Comparison of ENCODE assay signal across 8 cellular contexts in the genomic region with DNA sequence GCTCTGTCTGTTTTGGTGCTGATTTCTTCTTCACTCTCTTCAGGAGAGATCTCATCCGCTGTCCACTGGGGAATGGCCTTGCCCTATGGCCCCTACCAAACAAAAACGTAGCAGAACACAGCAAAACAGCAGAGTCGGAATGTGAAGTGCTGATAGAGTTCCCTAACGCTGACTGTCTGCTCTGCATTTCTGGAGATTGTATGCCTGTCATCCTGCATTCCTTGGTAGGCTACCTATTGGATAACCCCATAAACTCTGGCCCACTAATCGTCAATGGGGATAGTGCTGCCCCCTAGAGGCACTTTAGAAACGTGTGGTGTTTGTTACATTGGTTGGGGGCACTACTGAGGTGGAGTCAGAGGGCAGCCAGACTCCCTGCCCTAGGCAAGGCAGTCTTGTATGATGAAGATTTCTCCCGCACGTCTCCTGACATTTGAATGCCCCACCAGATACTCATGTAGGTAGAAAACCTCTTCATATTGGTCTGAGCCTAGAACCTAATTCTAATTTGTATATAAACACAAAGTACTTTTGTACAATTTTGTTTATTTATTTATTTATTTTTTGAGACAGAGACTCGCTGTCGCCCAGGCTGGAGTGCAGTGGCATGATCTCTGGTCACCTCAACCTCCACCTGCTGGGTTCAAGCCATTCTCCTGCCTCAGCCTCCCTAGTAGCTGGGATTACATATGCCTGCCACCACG. TPM values are rescaled to one million over a fixed set of nuclear protein-coding genes. Genes with fewer than 3 reads are reported as not detected.
A peak's percentile ranks its signal among the peaks of the same experiment; 100 is the strongest.
DNase-seq lines count a peak whose midpoint lies in the region; ATAC-seq, FAIRE-seq and TF ChIP-seq lines count a peak whose summit lies in the region.

No MANE protein-coding gene starts in this region.

- CTCF ChIA-PET in CD8-positive, alpha-beta T cell (lab: Charles Lee) = interaction anchor here (0.6 to 3.0 kb wide), 19 partner anchors 9 to 175 kb away, joined by 3 to 19 read pairs (median 4); a partner anchor contains a TSS
- CTCF ChIA-PET in HCT116 (lab: Charles Lee) = interaction anchor here (0.6 to 1.5 kb wide), 2 partner anchors 9 to 13 kb away, joined by 3 read pairs; no protein-coding TSS in a partner anchor
- CTCF ChIA-PET in activated CD8-positive, alpha-beta memory T cell treated with anti-CD3 and anti-CD28 coated beads, Interleukin-2, amount 10 ng/mL, durations not matched to agents 7 days and 5 days (lab: Charles Lee) = interaction anchor here (0.6 to 1.6 kb wide), 11 partner anchors 16 to 728 kb away, joined by 3 to 7 read pairs (median 3); no protein-coding TSS in a partner anchor
- CTCF ChIA-PET in naive thymus-derived CD4-positive, alpha-beta T cell (lab: Charles Lee) = interaction anchor here (0.6 to 4.2 kb wide), 8 partner anchors 9 to 256 kb away, joined by 3 to 24 read pairs (median 5); a partner anchor contains a TSS

- H3K9me2 ChIP-seq in HCT116 (ENCODE audit: insufficient read depth) = no peaks in the 10 kb centered on the region

- DNase-seq in CD8-positive, alpha-beta T cell = peak in 5 of 7 experiments; percentile 11 to 62 (median 40)
- DNase-seq in HCT116 (ENCODE audit: low read depth, low spot score) (peak; percentile 81), NCI-H69 (lab: John Stamatoyannopoulos, UW) (peak; percentile 87), esophagus squamous epithelium (lab: John Stamatoyannopoulos, UW) (no peak), urothelium cell line (ENCODE audit: low spot score) (peak; percentile 70)
- DNase-seq in activated CD8-positive, alpha-beta memory T cell treated with anti-CD3 and anti-CD28 coated beads, Interleukin-2, amount 10 ng/mL, durations not matched to agents 7 days and 5 days = peak; percentile 59
- peak in 8 of 9 donors; percentile 12 to 45 (median 34) for DNase-seq in naive thymus-derived CD4-positive, alpha-beta T cell

- peaks cover 14% of the 10 kb centered on the region for H3K27me3 Mint-ChIP-seq in CD8-positive, alpha-beta T cell (ENCODE audit: low read depth)
- H3K27me3 Mint-ChIP-seq in activated CD8-positive, alpha-beta memory T cell treated with anti-CD3 and anti-CD28 coated beads, Interleukin-2, amount 10 ng/mL, durations not matched to agents 7 days and 5 days = peaks cover 21% of the 10 kb centered on the region
- peaks cover 0 to 39% (median 6%) of the 10 kb centered on the region in 5 donors for H3K27me3 Mint-ChIP-seq in naive thymus-derived CD4-positive, alpha-beta T cell

- H3K4me1 ChIP-seq in CD8-positive, alpha-beta T cell (ENCODE audit: insufficient read depth, low read length) = no peaks in the 10 kb centered on the region
- peaks cover 0 to 8% of the 10 kb centered on the region in 2 experiments; a peak in 2 of 4 replicates for H3K4me1 ChIP-seq in HCT116 (ENCODE audit: control insufficient read depth in 1 of 2, insufficient read depth in 2 of 2, low read length in 2 of 2)
- peaks cover 0 to 11% (median 0%) of the 10 kb centered on the region in 3 donors for H3K4me1 ChIP-seq in esophagus squamous epithelium
- H3K4me1 ChIP-seq in naive thymus-derived CD4-positive, alpha-beta T cell (ENCODE audit: control insufficient read depth in 2 of 2, insufficient read depth in 2 of 2, low read length in 2 of 2) = no peaks in the 10 kb centered on the region

- TF ChIP-seq RAD21 in HCT116 (IDR thresholded peaks at IDR 0.05; ENCODE audit: low read depth) = peak; percentile 85

- peak overlapping the region; percentile 50 for H2AFZ ChIP-seq in HCT116 (ENCODE audit: low read depth, low read length, poor library complexity, severe bottlenecking)

- no peaks in the 10 kb centered on the region for H3K9me3 ChIP-seq in CD8-positive, alpha-beta T cell (ENCODE audit: low read length)
- H3K9me3 ChIP-seq in HCT116 (ENCODE audit: control insufficient read depth in 1 of 2, insufficient read depth in 1 of 2, low read depth in 1 of 2, low read length in 2 of 2) (no peaks in the 10 kb centered on the region), esophagus squamous epithelium (no peaks in the 10 kb centered on the region)
- no peaks in the 10 kb centered on the region for H3K9me3 ChIP-seq in naive thymus-derived CD4-positive, alpha-beta T cell (ENCODE audit: control insufficient read depth in 2 of 3, low read length in 3 of 3)

- no TSS peak for BruUV-seq in HCT116 (replicated peaks; lab: Mats Ljungman, UMichigan)

- peak; percentile 57 for ATAC-seq in CD8-positive, alpha-beta T cell
- ATAC-seq in HCT116 (peak; percentile 100), HG02763 (IDR thresholded peaks at IDR 0.05; ENCODE audit: unreplicated experiment) (no peak)
- peak; percentile 57 for ATAC-seq in activated CD8-positive, alpha-beta memory T cell treated with anti-CD3 and anti-CD28 coated beads, Interleukin-2, amount 10 ng/mL, durations not matched to agents 7 days and 5 days
- ATAC-seq in naive thymus-derived CD4-positive, alpha-beta T cell = peak; percentile 85

- H3K9me3 Mint-ChIP-seq in CD8-positive, alpha-beta T cell = no peaks in the 10 kb centered on the region
- no peaks in the 10 kb centered on the region for H3K9me3 Mint-ChIP-seq in activated CD8-positive, alpha-beta memory T cell treated with anti-CD3 and anti-CD28 coated beads, Interleukin-2, amount 10 ng/mL, durations not matched to agents 7 days and 5 days (ENCODE audit: low read depth)
- no peaks in the 10 kb centered on the region for H3K9me3 Mint-ChIP-seq in naive thymus-derived CD4-positive, alpha-beta T cell

- no peak overlapping the region for H3K4me3 Mint-ChIP-seq in CD8-positive, alpha-beta T cell
- H3K4me3 Mint-ChIP-seq in activated CD8-positive, alpha-beta memory T cell treated with anti-CD3 and anti-CD28 coated beads, Interleukin-2, amount 10 ng/mL, durations not matched to agents 7 days and 5 days = no peak overlapping the region
- no peak overlapping the region for H3K4me3 Mint-ChIP-seq in naive thymus-derived CD4-positive, alpha-beta T cell

- no peaks in the 10 kb centered on the region for H3K4me1 Mint-ChIP-seq in CD8-positive, alpha-beta T cell (ENCODE audit: low read depth)
- H3K4me1 Mint-ChIP-seq in activated CD8-positive, alpha-beta memory T cell treated with anti-CD3 and anti-CD28 coated beads, Interleukin-2, amount 10 ng/mL, durations not matched to agents 7 days and 5 days = no peaks in the 10 kb centered on the region
- peaks cover 0 to 4% (median 0%) of the 10 kb centered on the region in 7 donors for H3K4me1 Mint-ChIP-seq in naive thymus-derived CD4-positive, alpha-beta T cell

- TF ChIP-seq CTCF in CD8-positive, alpha-beta T cell (IDR thresholded peaks at IDR 0.05) = peak; percentile 41
- TF ChIP-seq CTCF in HCT116 (IDR thresholded peaks at IDR 0.05 in 2 of 3, conservative IDR thresholded peaks at IDR 0.05 in 1 of 3; ENCODE audit: borderline replicate concordance in 1 of 3, insufficient read depth in 1 of 3, low read depth in 2 of 3, low read length in 2 of 3) (peak; percentile 85 to 97 (median 89)), esophagus squamous epithelium (IDR thresholded peaks at IDR 0.05) (peak; percentile 13 to 77 (median 68))

- WGBS in esophagus squamous epithelium, 2 donors = 43 to 44% methylated on average over 11 of the region's 11 CpGs

- no peak overlapping the region for H3K27ac ChIP-seq in CD8-positive, alpha-beta T cell (ENCODE audit: low read depth, low read length)
- H3K27ac ChIP-seq in HCT116 (ENCODE audit: low read depth, low read length) (no peak overlapping the region), esophagus squamous epithelium (no peak overlapping the region)
- no peak overlapping the region for H3K27ac ChIP-seq in naive thymus-derived CD4-positive, alpha-beta T cell (ENCODE audit: low read depth, low read length)

- no peak for TF ChIP-seq POLR2A in HCT116 (IDR thresholded peaks at IDR 0.05; ENCODE audit: borderline replicate concordance, extremely low read depth, insufficient read depth, insufficient read length)
- no peak for TF ChIP-seq POLR2A in esophagus squamous epithelium (IDR thresholded peaks at IDR 0.05)

- no peaks in the 10 kb centered on the region for H3K79me2 ChIP-seq in HCT116 (ENCODE audit: insufficient read depth, low read length)

- no peaks in the 10 kb centered on the region for H4K20me1 ChIP-seq in HCT116 (ENCODE audit: insufficient read depth)

- H3K27ac Mint-ChIP-seq in CD8-positive, alpha-beta T cell = no peak overlapping the region
- H3K27ac Mint-ChIP-seq in activated CD8-positive, alpha-beta memory T cell treated with anti-CD3 and anti-CD28 coated beads, Interleukin-2, amount 10 ng/mL, durations not matched to agents 7 days and 5 days = no peak overlapping the region
- H3K27ac Mint-ChIP-seq in naive thymus-derived CD4-positive, alpha-beta T cell = peak overlapping the region in 3 of 9 donors; percentile 13 to 44 (median 37)

- H3K36me3 Mint-ChIP-seq in CD8-positive, alpha-beta T cell = no peaks in the 10 kb centered on the region
- H3K36me3 Mint-ChIP-seq in activated CD8-positive, alpha-beta memory T cell treated with anti-CD3 and anti-CD28 coated beads, Interleukin-2, amount 10 ng/mL, durations not matched to agents 7 days and 5 days = no peaks in the 10 kb centered on the region
- H3K36me3 Mint-ChIP-seq in naive thymus-derived CD4-positive, alpha-beta T cell = no peaks in the 10 kb centered on the region

- peak overlapping the region; percentile 36 for H3K4me2 ChIP-seq in HCT116 (ENCODE audit: low read length)

- H3K9ac ChIP-seq in HCT116 (ENCODE audit: low read length) = no peak overlapping the region

- RAD21 ChIA-PET in HCT116 (lab: Charles Lee; ENCODE audit: low non-redundant PET in 1 of 2, low total read pairs in 2 of 2, uncharacterized antibody in 2 of 2, unreplicated experiment in 2 of 2) = interaction anchor here (0.7 to 1.7 kb wide), 2 partner anchors 166 kb away, joined by 3 to 4 read pairs; a partner anchor contains a TSS

- H3K4me3 ChIP-seq in CD8-positive, alpha-beta T cell (ENCODE audit: low read depth, low read length) = no peak overlapping the region
- no peak overlapping the region for H3K4me3 ChIP-seq in HCT116 (replicated peaks in 1 of 2; ENCODE audit: low read depth in 1 of 2, low read length in 2 of 2)
- no peak overlapping the region for H3K4me3 ChIP-seq in esophagus squamous epithelium
- H3K4me3 ChIP-seq in naive thymus-derived CD4-positive, alpha-beta T cell (ENCODE audit: low read length) = no peak overlapping the region

- no peaks in the 10 kb centered on the region for H3K36me3 ChIP-seq in CD8-positive, alpha-beta T cell (ENCODE audit: insufficient read depth, low read length)
- no peaks in the 10 kb centered on the region for H3K36me3 ChIP-seq in HCT116 (ENCODE audit: control insufficient read depth in 1 of 2, insufficient read depth in 2 of 2, low read length in 2 of 2)
- no peaks in the 10 kb centered on the region for H3K36me3 ChIP-seq in esophagus squamous epithelium
- H3K36me3 ChIP-seq in naive thymus-derived CD4-positive, alpha-beta T cell (ENCODE audit: control insufficient read depth in 2 of 3, insufficient read depth in 3 of 3, low read length in 3 of 3) = no peaks in the 10 kb centered on the region

- intact Hi-C loops in CD8-positive, alpha-beta T cell (cut with DNase I, micrococcal nuclease) = loop anchor here (1.0 kb wide), 1 partner anchor 166 kb away; a partner anchor contains a TSS
- intact Hi-C loops in HCT116 (cut with micrococcal nuclease) = loop anchor here (1.0 kb wide), 1 partner anchor 166 kb away; a partner anchor contains a TSS
- intact Hi-C loops in esophagus squamous epithelium (cut with DNase I) = loop anchor here (10.0 kb wide), 1 partner anchor 47 kb away; no protein-coding TSS in a partner anchor
- intact Hi-C loops in naive thymus-derived CD4-positive, alpha-beta T cell (cut with micrococcal nuclease) = loop anchor here (1.0 to 2.0 kb wide), 4 partner anchors 15 to 166 kb away; a partner anchor contains a TSS

- no peaks in the 10 kb centered on the region for H3K27me3 ChIP-seq in CD8-positive, alpha-beta T cell (ENCODE audit: insufficient read depth, low read length)
- H3K27me3 ChIP-seq in HCT116 (ENCODE audit: insufficient read depth, low read length) (no peaks in the 10 kb centered on the region), esophagus squamous epithelium (no peaks in the 10 kb centered on the region)
- H3K27me3 ChIP-seq in naive thymus-derived CD4-positive, alpha-beta T cell (ENCODE audit: control insufficient read depth in 2 of 2, insufficient read depth in 2 of 2, low read length in 2 of 2) = no peaks in the 10 kb centered on the region

- peak; percentile 30 for FAIRE-seq in urothelium cell line (lab: Jason Lieb, UNC)

- POLR2A ChIA-PET in CD8-positive, alpha-beta T cell (lab: Charles Lee) = interaction anchor here (0.6 kb wide), 1 partner anchor 309 kb away, joined by 3 read pairs; no protein-coding TSS in a partner anchor
- POLR2A ChIA-PET in HCT116 (lab: Charles Lee) = interaction anchor here (1.0 kb wide), 1 partner anchor 166 kb away, joined by 3 read pairs; a partner anchor contains a TSS
- POLR2A ChIA-PET in naive thymus-derived CD4-positive, alpha-beta T cell (lab: Charles Lee) = interaction anchor here (0.7 kb wide), 1 partner anchor 15 kb away, joined by 4 read pairs; no protein-coding TSS in a partner anchor

RNA-seq across cellular contexts. Expression of a gene that starts 15.6 kb away (rescaled TPM):
- total RNA-seq in CD8-positive, alpha-beta T cell = 1 to 10 TPM; 3.2 to 3.3 TPM
- total RNA-seq in HCT116 (2021; ENCODE audit: unreplicated experiment) = 44.1 TPM
- 27.4 and 32.4 TPM in 2 replicates for polyA plus RNA-seq in HCT116 (2012)
- total RNA-seq in activated CD8-positive, alpha-beta memory T cell treated with anti-CD3 and anti-CD28 coated beads, Interleukin-2, amount 10 ng/mL, durations not matched to agents 7 days and 5 days = 1 to 10 TPM; 2.8 to 5.9 TPM
- 10 to 100 TPM; 18.3 to 28.4 (median 20.6) TPM for total RNA-seq in esophagus squamous epithelium
- 10 to 100 TPM in 4 of 5 experiments, 1 to 10 TPM in 1; 9.0 to 17.4 (median 13.3) TPM for total RNA-seq in naive thymus-derived CD4-positive, alpha-beta T cell
- polyA plus RNA-seq in naive thymus-derived CD4-positive, alpha-beta T cell = 10 to 100 TPM; 24.8 to 40.0 TPM
